Comparison of ENCODE assay signal across 23 cellular contexts in genomic region chr19:33150852-33151518, GRCh38. TPM values are rescaled to one million over a fixed set of nuclear protein-coding genes. Genes with fewer than 3 reads are reported as not detected.
A peak's percentile ranks its signal among the peaks of the same experiment; 100 is the strongest.
DNase-seq lines count a peak whose midpoint lies in the region; ATAC-seq and TF ChIP-seq lines count a peak whose summit lies in the region.
"Had no signal": no experiment of that assay in that cellular context is flagged by ENCODE, and none has a peak within 500 bp of the region (broad histone marks: within the 10 kb centered on the region; RNA-seq: fewer than 3 reads in every experiment).

No MANE protein-coding gene starts in this region.

- H3K27me3 ChIP-seq in Panc1 (ENCODE audit: control insufficient read depth, insufficient read depth, low read length) (no peaks in the 10 kb centered on the region), endodermal cell (ENCODE audit: control insufficient read depth, insufficient read depth, low read length, poor library complexity, severe bottlenecking) (no peaks in the 10 kb centered on the region)

- H3K27ac ChIP-seq in Panc1 (ENCODE audit: low read length) (no peak overlapping the region), endodermal cell (ENCODE audit: low read depth, low read length) (no peak overlapping the region)
- H3K27ac ChIP-seq: C4-2B, GM23248 had no signal

- H3K9me3 Mint-ChIP-seq in endodermal cell: no peaks in the 10 kb centered on the region
- H3K9me3 Mint-ChIP-seq in stimulated activated effector memory CD8-positive, alpha-beta T cell treated with anti-CD3 and anti-CD28 coated beads, Interleukin-12 subunit alpha, Interleukin-12 subunit beta, amount 100 ng/mL, for 72 hours: no peaks in the 10 kb centered on the region
- no peaks in the 10 kb centered on the region for H3K9me3 Mint-ChIP-seq in activated naive CD4-positive, alpha-beta T cell treated with anti-CD3 and anti-CD28 coated beads for 36 hours
- H3K9me3 Mint-ChIP-seq: T-helper 2 cell treated with Interferon-gamma antibody and Interleukin-4, amounts not matched to agents 5 μg/mL and 100 μg/mL, for 36 hours had no signal

- no peaks in the 10 kb centered on the region for H3K4me1 Mint-ChIP-seq in endodermal cell
- H3K4me1 Mint-ChIP-seq in stimulated activated effector memory CD8-positive, alpha-beta T cell treated with anti-CD3 and anti-CD28 coated beads, Interleukin-12 subunit alpha, Interleukin-12 subunit beta, amount 100 ng/mL, for 72 hours: no peaks in the 10 kb centered on the region
- no peaks in the 10 kb centered on the region for H3K4me1 Mint-ChIP-seq in activated naive CD4-positive, alpha-beta T cell treated with anti-CD3 and anti-CD28 coated beads for 36 hours (ENCODE audit: low read depth)

- CTCF ChIA-PET in Panc1 (lab: Charles Lee): interaction anchor here (1.1 kb wide), 1 partner anchor 12 kb away, joined by 8 read pairs; no protein-coding TSS in a partner anchor
- CTCF ChIA-PET in activated naive CD4-positive, alpha-beta T cell treated with anti-CD3 and anti-CD28 coated beads for 36 hours (lab: Charles Lee): interaction anchor here (0.6 to 1.4 kb wide), 2 partner anchors 10 to 33 kb away, joined by 3 to 6 read pairs; no protein-coding TSS in a partner anchor

- WGBS in endodermal cell (ENCODE audit: insufficient coverage in 1 of 2, insufficient read length in 1 of 2), 2 experiments: 85 to 88% methylated on average over 9 to 14 of the region's 14 CpGs

- ATAC-seq in Panc1: peak; percentile 49
- ATAC-seq in stimulated activated effector memory CD8-positive, alpha-beta T cell treated with anti-CD3 and anti-CD28 coated beads, Interleukin-12 subunit alpha, Interleukin-12 subunit beta, amount 100 ng/mL, for 72 hours: no peak
- ATAC-seq in HG03280 (IDR thresholded peaks at IDR 0.05; ENCODE audit: unreplicated experiment): no peak
- ATAC-seq: GM12878 had no signal

- intact Hi-C loops in Panc1 (cut with micrococcal nuclease; ENCODE audit: unreplicated experiment): no loop called here
- intact Hi-C loops in head of caudate nucleus (cut with DNase I): no loop called here
- intact Hi-C loops in activated naive CD4-positive, alpha-beta T cell treated with anti-CD3 and anti-CD28 coated beads for 36 hours (cut with micrococcal nuclease): no loop called here

- H3K4me1 ChIP-seq in Panc1 (ENCODE audit: control insufficient read depth, insufficient read depth, low read length) (no peaks in the 10 kb centered on the region), endodermal cell (ENCODE audit: control insufficient read depth, insufficient read depth, low read length) (no peaks in the 10 kb centered on the region)

- H3K36me3 Mint-ChIP-seq in endodermal cell (ENCODE audit: low read depth): no peaks in the 10 kb centered on the region
- no peaks in the 10 kb centered on the region for H3K36me3 Mint-ChIP-seq in stimulated activated effector memory CD8-positive, alpha-beta T cell treated with anti-CD3 and anti-CD28 coated beads, Interleukin-12 subunit alpha, Interleukin-12 subunit beta, amount 100 ng/mL, for 72 hours
- H3K36me3 Mint-ChIP-seq in activated naive CD4-positive, alpha-beta T cell treated with anti-CD3 and anti-CD28 coated beads for 36 hours (ENCODE audit: low read depth): no peaks in the 10 kb centered on the region

- H3K9ac ChIP-seq in endodermal cell (ENCODE audit: extremely low read depth, low read length, poor library complexity, severe bottlenecking): no peak overlapping the region
- H3K9ac ChIP-seq: GM23248 had no signal

- no peaks in the 10 kb centered on the region for H3K27me3 Mint-ChIP-seq in endodermal cell (ENCODE audit: insufficient read depth)
- H3K27me3 Mint-ChIP-seq in activated naive CD4-positive, alpha-beta T cell treated with anti-CD3 and anti-CD28 coated beads for 36 hours (ENCODE audit: low read depth): no peaks in the 10 kb centered on the region

- H3K9me3 ChIP-seq in Panc1 (ENCODE audit: control insufficient read depth, insufficient read depth, low read depth, low read length) (no peaks in the 10 kb centered on the region), endodermal cell (ENCODE audit: control insufficient read depth, low read length) (no peaks in the 10 kb centered on the region)

- DNase-seq in NCI-H146 (lab: John Stamatoyannopoulos, UW) (peak; percentile 41), Panc1 (ENCODE audit: low read depth, low spot score) (no peak), endodermal cell (peak; percentile 22), head of caudate nucleus (no peak)
- DNase-seq in stimulated activated effector memory CD8-positive, alpha-beta T cell treated with anti-CD3 and anti-CD28 coated beads, Interleukin-12 subunit alpha, Interleukin-12 subunit beta, amount 100 ng/mL, for 72 hours (ENCODE audit: low spot score in 2 of 2): no peak
- no peak for DNase-seq in activated naive CD4-positive, alpha-beta T cell treated with anti-CD3 and anti-CD28 coated beads for 36 hours
- DNase-seq: ACHN, DMS 273 treated with DMSO at 0.1 percent for 48 hours, GM23248, HCEC 1CT, IMR-90, Karpas-422, NCI-H1417 treated with DMSO at 0.1 percent for 48 hours, NCI-H2081, NCI-H2171 treated with DMSO at 0.1 percent for 48 hours, NCI-H82, SW 1271 had no signal

- in situ Hi-C loops in Panc1 (cut with HindIII; ENCODE audit: low pct_unique_long_range_greater_than_20kb, low sequenced_read_pairs): no loop called here

- POLR2A ChIA-PET in Panc1 (lab: Charles Lee): interaction anchor here (1.0 kb wide), 1 partner anchor 26 kb away, joined by 3 read pairs; no protein-coding TSS in a partner anchor

- no peak overlapping the region for H3K4me3 ChIP-seq in Panc1 (ENCODE audit: low read depth in 2 of 2, low read length in 2 of 2)
- no peak overlapping the region for H3K4me3 ChIP-seq in endodermal cell (ENCODE audit: low read length)
- H3K4me3 ChIP-seq: GM12878, GM23248 had no signal

- H3K27ac Mint-ChIP-seq in endodermal cell: no peak overlapping the region
- H3K27ac Mint-ChIP-seq in stimulated activated effector memory CD8-positive, alpha-beta T cell treated with anti-CD3 and anti-CD28 coated beads, Interleukin-12 subunit alpha, Interleukin-12 subunit beta, amount 100 ng/mL, for 72 hours: peak overlapping the region; percentile 44
- H3K27ac Mint-ChIP-seq in activated naive CD4-positive, alpha-beta T cell treated with anti-CD3 and anti-CD28 coated beads for 36 hours: no peak overlapping the region
- H3K27ac Mint-ChIP-seq: T-helper 2 cell treated with Interferon-gamma antibody and Interleukin-4, amounts not matched to agents 5 μg/mL and 100 μg/mL, for 36 hours had no signal

- BruUV-seq in Panc1 (replicated peaks; lab: Mats Ljungman, UMichigan): no TSS peak

- TF ChIP-seq CTCF in Panc1 (IDR thresholded peaks at IDR 0.05) (no peak), endodermal cell (conservative IDR thresholded peaks at IDR 0.05) (no peak)

- no peak overlapping the region for H3K4me3 Mint-ChIP-seq in endodermal cell
- no peak overlapping the region for H3K4me3 Mint-ChIP-seq in stimulated activated effector memory CD8-positive, alpha-beta T cell treated with anti-CD3 and anti-CD28 coated beads, Interleukin-12 subunit alpha, Interleukin-12 subunit beta, amount 100 ng/mL, for 72 hours
- no peak overlapping the region for H3K4me3 Mint-ChIP-seq in activated naive CD4-positive, alpha-beta T cell treated with anti-CD3 and anti-CD28 coated beads for 36 hours
- H3K4me3 Mint-ChIP-seq: T-helper 2 cell treated with Interferon-gamma antibody and Interleukin-4, amounts not matched to agents 5 μg/mL and 100 μg/mL, for 36 hours had no signal

- H3K36me3 ChIP-seq in Panc1 (ENCODE audit: control insufficient read depth, insufficient read depth, low read length): no peaks in the 10 kb centered on the region
- no peaks in the 10 kb centered on the region for H3K36me3 ChIP-seq in endodermal cell (ENCODE audit: control insufficient read depth, insufficient read depth, low read length)

RNA-seq across cellular contexts. Expression of gene WDR88, which starts 19.1 kb away (rescaled TPM):
- 0.31 TPM for total RNA-seq in Panc1 (2021; ENCODE audit: unreplicated experiment)
- 0.24 TPM for polyA plus RNA-seq in Panc1 (2012; ENCODE audit: insufficient read length)
- not detected for total RNA-seq in endodermal cell
- polyA plus RNA-seq in endodermal cell (2013, experiment 1 of 2): not detected
- not detected for polyA plus RNA-seq in endodermal cell (2013, experiment 2 of 2)
- total RNA-seq in activated naive CD4-positive, alpha-beta T cell treated with anti-CD3 and anti-CD28 coated beads for 36 hours: not detected
- total RNA-seq: GM12878, GM23248, IMR-90, MCF 10A, SK-MEL-5 had no signal
- polyA plus RNA-seq: IMR-90 had no signal

RNA-seq across cellular contexts. Expression of gene LRP3, which starts 43.1 kb away (rescaled TPM):
- total RNA-seq in Panc1 (2021; ENCODE audit: unreplicated experiment) (28.6 TPM), endodermal cell (10 to 100 TPM; 21.2 to 34.4 TPM)
- 40.1 TPM for polyA plus RNA-seq in Panc1 (2012; ENCODE audit: insufficient read length)
- polyA plus RNA-seq in endodermal cell (2013, experiment 1 of 2): 34.1 TPM
- 28.8 TPM for polyA plus RNA-seq in endodermal cell (2013, experiment 2 of 2)
- under 1 TPM; 0.76 to 0.84 TPM for total RNA-seq in activated naive CD4-positive, alpha-beta T cell treated with anti-CD3 and anti-CD28 coated beads for 36 hours

Comparison
In these comparisons a context has a peak if more than half of its experiments do, and no peak if none do; other contexts are left out.
1. DNase-seq: peak in NCI-H146 (single experiment) and endodermal cell (single experiment); none in Panc1 (single experiment), stimulated activated effector memory CD8-positive, alpha-beta T cell treated with anti-CD3 and anti-CD28 coated beads, Interleukin-12 subunit alpha, Interleukin-12 subunit beta, amount 100 ng/mL, for 72 hours (0 of 2), head of caudate nucleus (0 of 42) and activated naive CD4-positive, alpha-beta T cell treated with anti-CD3 and anti-CD28 coated beads for 36 hours (single experiment).
2. RNA of gene LRP3, which starts 43.1 kb away (total RNA-seq): 21.2 to 34.4 TPM in endodermal cell and 28.6 TPM in Panc1 (single experiment); 0.76 to 0.84 TPM in activated naive CD4-positive, alpha-beta T cell treated with anti-CD3 and anti-CD28 coated beads for 36 hours; every median in the first group is over 10 times any median in the second.